6 cellular contexts compared by ENCODE assay signal in the genomic region with DNA sequence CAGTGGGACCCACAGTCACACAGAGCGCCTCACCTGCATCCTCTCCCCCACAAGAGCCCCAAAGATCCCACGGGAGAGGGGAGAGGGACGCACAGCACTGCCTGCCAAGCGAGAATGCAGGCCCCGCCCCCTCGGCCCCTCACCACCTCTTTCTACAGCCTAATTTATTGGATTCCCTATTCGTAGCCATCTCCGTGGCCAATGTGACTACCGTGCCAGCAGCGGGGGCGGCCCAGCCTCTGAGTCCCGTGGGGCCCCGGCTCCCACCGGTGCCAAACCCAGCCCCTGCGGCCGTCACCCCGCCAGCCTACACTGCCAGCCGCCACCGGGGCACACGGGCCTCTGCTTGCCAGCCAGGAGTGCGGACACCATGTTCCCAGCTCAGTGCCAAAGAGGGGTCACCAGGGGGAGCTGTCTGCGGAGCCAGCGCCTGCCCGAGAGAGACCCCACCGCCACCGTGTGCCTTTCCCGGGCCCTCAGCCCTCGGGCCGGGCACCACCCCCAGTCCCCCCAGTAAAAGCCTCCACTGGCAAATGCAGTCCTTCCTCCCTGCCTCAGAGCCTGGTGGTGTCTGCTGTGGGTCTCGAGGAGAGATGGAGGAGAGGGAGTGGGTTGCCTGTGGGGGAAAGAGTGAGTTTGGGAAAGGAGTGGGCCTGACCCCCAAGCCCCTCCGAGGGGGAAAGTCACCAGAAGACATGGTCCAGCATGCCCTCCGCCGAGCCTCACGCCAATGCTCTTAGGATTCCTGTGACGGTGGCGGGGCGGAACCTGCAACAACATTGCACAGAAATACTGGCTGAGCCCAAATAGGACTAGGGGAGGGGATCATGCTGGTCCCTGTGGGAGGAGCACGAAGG. TPM values are rescaled to one million over a fixed set of nuclear protein-coding genes. Genes with fewer than 3 reads are reported as not detected.
A peak's percentile ranks its signal among the peaks of the same experiment; 100 is the strongest.
DNase-seq lines count a peak whose midpoint lies in the region; ATAC-seq and TF ChIP-seq lines count a peak whose summit lies in the region.

No MANE protein-coding gene starts in this region.

- peak overlapping the region in 3 of 4 donors; percentile 62 to 73 (median 71) for H3K27ac ChIP-seq in esophagus squamous epithelium
- peak overlapping the region; percentile 30 to 81 (median 56) for H3K27ac ChIP-seq in tibial nerve

- POLR2A ChIA-PET in activated CD8-positive, alpha-beta T cell treated with anti-CD3 and anti-CD28 coated beads for 36 hours (lab: Charles Lee), result no interaction called here
- POLR2A ChIA-PET in activated CD8-positive, alpha-beta T cell treated with anti-CD3 and anti-CD28 coated beads, Interleukin-2, amount 10 ng/mL, durations not matched to agents 7 days and 5 days (lab: Charles Lee), result no interaction called here

- H3K4me3 ChIP-seq in esophagus squamous epithelium (peak overlapping the region in 3 of 4 donors; percentile 22 to 49 (median 23)), tibial nerve (peak overlapping the region in 3 of 4 donors; percentile 9 to 23 (median 15))

- intact Hi-C loops in activated CD8-positive, alpha-beta T cell treated with anti-CD3 and anti-CD28 coated beads for 36 hours (cut with micrococcal nuclease), result no loop called here
- intact Hi-C loops in esophagus squamous epithelium (cut with DNase I), result no loop called here

- WGBS in esophagus squamous epithelium, 2 donors, result 40% methylated on average over 1 of the region's 38 CpGs; no CpG with 5 or more reads in 1 of the 2 donors
- WGBS in tibial nerve, 2 donors, result 7 to 41% methylated on average over 17 to 18 of the region's 38 CpGs

- CTCF ChIA-PET in activated CD8-positive, alpha-beta T cell treated with anti-CD3 and anti-CD28 coated beads for 36 hours (lab: Charles Lee), result no interaction called here
- CTCF ChIA-PET in activated CD8-positive, alpha-beta T cell treated with anti-CD3 and anti-CD28 coated beads, Interleukin-2, amount 10 ng/mL, durations not matched to agents 7 days and 5 days (lab: Charles Lee), result interaction anchor here (0.9 kb wide), 1 partner anchor 17 kb away, joined by 4 read pairs; no protein-coding TSS in a partner anchor

- peak; percentile 25 for TF ChIP-seq CTCF in activated CD8-positive, alpha-beta T cell treated with anti-CD3 and anti-CD28 coated beads for 36 hours (IDR thresholded peaks at IDR 0.05)
- TF ChIP-seq CTCF in esophagus squamous epithelium (IDR thresholded peaks at IDR 0.05) (peak in 1 of 6 experiments; percentile 6), tibial nerve (IDR thresholded peaks at IDR 0.05) (peak in 1 of 5 experiments; percentile 9)

- H3K36me3 ChIP-seq in esophagus squamous epithelium (no peaks in the 10 kb centered on the region), tibial nerve (peaks cover 0 to 5% (median 0%) of the 10 kb centered on the region in 3 donors)

- H3K4me3 Mint-ChIP-seq in activated CD8-positive, alpha-beta T cell treated with anti-CD3 and anti-CD28 coated beads for 36 hours, result no peak overlapping the region
- no peak overlapping the region for H3K4me3 Mint-ChIP-seq in activated CD8-positive, alpha-beta T cell treated with anti-CD3 and anti-CD28 coated beads, Interleukin-2, amount 10 ng/mL, durations not matched to agents 7 days and 5 days

- ATAC-seq in activated CD8-positive, alpha-beta T cell treated with anti-CD3 and anti-CD28 coated beads for 36 hours, result no peak
- no peak for ATAC-seq in activated CD8-positive, alpha-beta T cell treated with anti-CD3 and anti-CD28 coated beads, Interleukin-2, amount 10 ng/mL, durations not matched to agents 7 days and 5 days

- H3K36me3 Mint-ChIP-seq in activated CD8-positive, alpha-beta T cell treated with anti-CD3 and anti-CD28 coated beads for 36 hours (ENCODE audit: low read depth), result no peaks in the 10 kb centered on the region
- peaks cover 6% of the 10 kb centered on the region for H3K36me3 Mint-ChIP-seq in activated CD8-positive, alpha-beta T cell treated with anti-CD3 and anti-CD28 coated beads, Interleukin-2, amount 10 ng/mL, durations not matched to agents 7 days and 5 days (ENCODE audit: low read depth)

- no peaks in the 10 kb centered on the region for H3K9me3 Mint-ChIP-seq in activated CD8-positive, alpha-beta T cell treated with anti-CD3 and anti-CD28 coated beads for 36 hours
- no peaks in the 10 kb centered on the region for H3K9me3 Mint-ChIP-seq in activated CD8-positive, alpha-beta T cell treated with anti-CD3 and anti-CD28 coated beads, Interleukin-2, amount 10 ng/mL, durations not matched to agents 7 days and 5 days (ENCODE audit: insufficient read depth)

- peaks cover 4% of the 10 kb centered on the region for H3K27me3 Mint-ChIP-seq in activated CD8-positive, alpha-beta T cell treated with anti-CD3 and anti-CD28 coated beads for 36 hours
- H3K27me3 Mint-ChIP-seq in activated CD8-positive, alpha-beta T cell treated with anti-CD3 and anti-CD28 coated beads, Interleukin-2, amount 10 ng/mL, durations not matched to agents 7 days and 5 days (ENCODE audit: low read depth), result peaks cover 2% of the 10 kb centered on the region

- peaks cover 13% of the 10 kb centered on the region for H3K4me1 Mint-ChIP-seq in activated CD8-positive, alpha-beta T cell treated with anti-CD3 and anti-CD28 coated beads for 36 hours (ENCODE audit: low read depth)
- peaks cover 23% of the 10 kb centered on the region for H3K4me1 Mint-ChIP-seq in activated CD8-positive, alpha-beta T cell treated with anti-CD3 and anti-CD28 coated beads, Interleukin-2, amount 10 ng/mL, durations not matched to agents 7 days and 5 days (ENCODE audit: low read depth)

- H3K27ac Mint-ChIP-seq in activated CD8-positive, alpha-beta T cell treated with anti-CD3 and anti-CD28 coated beads for 36 hours, result no peak overlapping the region
- no peak overlapping the region for H3K27ac Mint-ChIP-seq in activated CD8-positive, alpha-beta T cell treated with anti-CD3 and anti-CD28 coated beads, Interleukin-2, amount 10 ng/mL, durations not matched to agents 7 days and 5 days

- TF ChIP-seq POLR2A in esophagus squamous epithelium (IDR thresholded peaks at IDR 0.05), result no peak
- TF ChIP-seq POLR2A in tibial nerve (IDR thresholded peaks at IDR 0.05), result no peak

- H3K4me1 ChIP-seq in esophagus squamous epithelium (peaks cover 0 to 27% (median 0%) of the 10 kb centered on the region in 3 donors), tibial nerve (peaks cover 0 to 17% (median 4%) of the 10 kb centered on the region in 4 donors)

- H3K9me3 ChIP-seq in esophagus squamous epithelium (no peaks in the 10 kb centered on the region), tibial nerve (no peaks in the 10 kb centered on the region)

- no peak for DNase-seq in activated CD8-positive, alpha-beta T cell treated with anti-CD3 and anti-CD28 coated beads for 36 hours
- DNase-seq in activated CD8-positive, alpha-beta T cell treated with anti-CD3 and anti-CD28 coated beads, Interleukin-2, amount 10 ng/mL, durations not matched to agents 7 days and 5 days, result no peak
- DNase-seq in esophagus squamous epithelium (lab: John Stamatoyannopoulos, UW) (no peak), tibial nerve (ENCODE audit: low spot score in 2 of 2) (no peak), NCI-H2107 (lab: John Stamatoyannopoulos, UW) (no peak), D341Med (ENCODE audit: low spot score) (no peak)

- TF ChIP-seq EP300 in tibial nerve (IDR thresholded peaks at IDR 0.05), result no peak

- no peaks in the 10 kb centered on the region for H3K27me3 ChIP-seq in esophagus squamous epithelium
- H3K27me3 ChIP-seq in tibial nerve, result no peaks in the 10 kb centered on the region

RNA-seq across cellular contexts. Expression of a gene that starts 19.6 kb away (rescaled TPM):
- total RNA-seq in activated CD8-positive, alpha-beta T cell treated with anti-CD3 and anti-CD28 coated beads for 36 hours, result 1 to 10 TPM; 7.7 to 8.2 TPM
- total RNA-seq in activated CD8-positive, alpha-beta T cell treated with anti-CD3 and anti-CD28 coated beads, Interleukin-2, amount 10 ng/mL, durations not matched to agents 7 days and 5 days, result 1 to 10 TPM in 1 of 2 experiments, under 1 TPM in 1; 0.83 to 1.4 TPM
- 10 to 100 TPM in 1 of 4 donors, 1 to 10 TPM in 3; 3.2 to 13.4 (median 6.9) TPM for total RNA-seq in esophagus squamous epithelium
- 10 to 100 TPM; 45.4 to 77.7 (median 50.3) TPM for total RNA-seq in tibial nerve

RNA-seq across cellular contexts. Expression of a gene that starts 19.8 kb away (rescaled TPM):
- total RNA-seq in activated CD8-positive, alpha-beta T cell treated with anti-CD3 and anti-CD28 coated beads for 36 hours, result 1 to 10 TPM; 3.9 to 4.4 TPM
- total RNA-seq in activated CD8-positive, alpha-beta T cell treated with anti-CD3 and anti-CD28 coated beads, Interleukin-2, amount 10 ng/mL, durations not matched to agents 7 days and 5 days, result 10 to 100 TPM; 14.6 to 15.9 TPM
- total RNA-seq in esophagus squamous epithelium (1 to 10 TPM; 1.8 to 5.0 (median 3.5) TPM), tibial nerve (10 to 100 TPM; 13.0 to 36.6 (median 15.0) TPM)

RNA-seq across cellular contexts. Expression of a gene that starts 20.3 kb away (rescaled TPM):
- total RNA-seq in activated CD8-positive, alpha-beta T cell treated with anti-CD3 and anti-CD28 coated beads for 36 hours, result 100 to 1,000 TPM in 1 of 2 experiments, 10 to 100 TPM in 1; 97.6 to 102 TPM
- 100 to 1,000 TPM; 155 to 158 TPM for total RNA-seq in activated CD8-positive, alpha-beta T cell treated with anti-CD3 and anti-CD28 coated beads, Interleukin-2, amount 10 ng/mL, durations not matched to agents 7 days and 5 days
- total RNA-seq in esophagus squamous epithelium, result 100 to 1,000 TPM in 3 of 4 donors, 10 to 100 TPM in 1; 99.2 to 180 (median 142) TPM
- total RNA-seq in tibial nerve, result 100 to 1,000 TPM in 3 of 4 donors, 10 to 100 TPM in 1; 99.0 to 126 (median 114) TPM

RNA-seq across cellular contexts. Expression of a gene that starts 36.4 kb away (rescaled TPM):
- under 1 TPM in 1 of 2 experiments, not detected in 1; 0.09 TPM for total RNA-seq in activated CD8-positive, alpha-beta T cell treated with anti-CD3 and anti-CD28 coated beads for 36 hours
- not detected for total RNA-seq in activated CD8-positive, alpha-beta T cell treated with anti-CD3 and anti-CD28 coated beads, Interleukin-2, amount 10 ng/mL, durations not matched to agents 7 days and 5 days
- total RNA-seq in esophagus squamous epithelium (under 1 TPM in 3 of 4 donors, not detected in 1; 0.09 to 0.38 (median 0.15) TPM), tibial nerve (1 to 10 TPM in 2 of 4 donors, under 1 TPM in 2; 0.87 to 5.1 (median 1.4) TPM)

RNA-seq across cellular contexts. Expression of a gene that starts 49.7 kb away (rescaled TPM):
- 10 to 100 TPM; 54.3 to 56.9 TPM for total RNA-seq in activated CD8-positive, alpha-beta T cell treated with anti-CD3 and anti-CD28 coated beads for 36 hours
- total RNA-seq in activated CD8-positive, alpha-beta T cell treated with anti-CD3 and anti-CD28 coated beads, Interleukin-2, amount 10 ng/mL, durations not matched to agents 7 days and 5 days, result 10 to 100 TPM; 63.2 to 66.9 TPM
- total RNA-seq in esophagus squamous epithelium, result 10 to 100 TPM; 60.7 to 67.8 (median 64.1) TPM
- total RNA-seq in tibial nerve, result 100 to 1,000 TPM in 1 of 4 donors, 10 to 100 TPM in 3; 48.9 to 101 (median 83.2) TPM
